1 cellular context compared by ENCODE assay signal in genomic region chr21:43958364-43959158, GRCh38.
TF ChIP-seq lines count a peak whose summit lies in the region.

No MANE protein-coding gene starts in this region.

TF ChIP-seq in K562, 482 proteins besides CTCF, POLR2A, EP300 and RAD21 (continued from another document):
- TF ChIP-seq RERE (CRISPR knock-in tag; IDR thresholded peaks at IDR 0.05; ENCODE audit: borderline replicate concordance) = no peak
- no peak for TF ChIP-seq CCNT2 (IDR thresholded peaks at IDR 0.05; ENCODE audit: borderline replicate concordance, extremely low read depth, insufficient read length, low read depth, low read length)
- no peak for TF ChIP-seq MYC (IDR thresholded peaks at IDR 0.05; ENCODE audit: low read depth, low read length)
- TF ChIP-seq MYC (CRISPR knock-in tag; IDR thresholded peaks at IDR 0.05; ENCODE audit: borderline replicate concordance, low read depth) = no peak
- no peak for TF ChIP-seq HOMEZ (CRISPR knock-in tag; IDR thresholded peaks at IDR 0.05)
- TF ChIP-seq MTA3 (IDR thresholded peaks at IDR 0.05; ENCODE audit: borderline replicate concordance) = no peak
- no peak for TF ChIP-seq SRSF1 (IDR thresholded peaks at IDR 0.05; ENCODE audit: low read depth, low read length)
- peak; percentile 5; the same call in 1 of the 2 replicates for TF ChIP-seq ZBTB26 (CRISPR knock-in tag; IDR thresholded peaks at IDR 0.05)
- peak; percentile 17; the same call in 1 of the 2 replicates for TF ChIP-seq GATAD2A (IDR thresholded peaks at IDR 0.05)
- no peak for TF ChIP-seq ZNF583 (CRISPR knock-in tag; IDR thresholded peaks at IDR 0.05)
- TF ChIP-seq FOXM1 (IDR thresholded peaks at IDR 0.05; ENCODE audit: low read depth) = no peak
- no peak for TF ChIP-seq FOXM1 (CRISPR knock-in tag; IDR thresholded peaks at IDR 0.05; ENCODE audit: low read depth)
- TF ChIP-seq ELF4 (CRISPR knock-in tag; IDR thresholded peaks at IDR 0.05) = peak; percentile 36; the same call in 1 of the 2 replicates
